13 cellular contexts compared by ENCODE assay signal in the genomic region with DNA sequence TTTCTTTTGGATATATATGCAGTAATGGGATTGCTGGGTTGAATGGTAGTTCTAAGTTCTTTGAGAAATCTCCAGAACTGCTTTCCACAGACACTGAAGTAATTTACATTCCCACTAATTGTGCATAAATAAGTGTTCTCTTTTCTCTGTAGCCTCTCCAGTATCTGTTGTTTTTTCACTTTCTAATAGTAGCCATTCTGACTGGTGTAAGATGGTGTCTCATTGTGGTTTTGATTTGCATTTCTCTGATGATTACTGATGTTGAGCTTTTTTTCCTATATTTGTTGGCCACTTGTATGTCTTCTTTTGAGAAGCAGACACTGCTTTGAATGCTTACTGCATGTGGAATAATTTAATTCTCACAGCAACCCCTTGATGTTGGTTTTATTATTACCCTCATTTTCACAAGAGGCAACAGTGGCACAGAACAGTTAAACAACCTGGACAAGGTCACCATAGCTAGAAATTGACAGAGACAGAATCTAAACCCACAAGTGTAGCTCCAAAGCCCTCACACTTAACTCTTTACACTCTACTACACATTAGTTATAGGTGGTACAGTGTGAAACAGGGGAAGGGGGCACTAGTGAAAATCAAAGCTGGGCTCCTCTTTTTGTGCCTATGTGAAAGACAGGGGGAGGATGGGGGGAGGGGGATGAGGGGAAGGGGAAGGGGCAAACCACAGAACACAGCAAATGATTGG.
DNase-seq lines count a peak whose midpoint lies in the region; ATAC-seq, FAIRE-seq and TF ChIP-seq lines count a peak whose summit lies in the region.
"Had no signal": no experiment of that assay in that cellular context is flagged by ENCODE, and none has a peak within 500 bp of the region (broad histone marks: within the 10 kb centered on the region; RNA-seq: fewer than 3 reads in every experiment).

No MANE protein-coding gene starts in this region.

- H3K27ac Mint-ChIP-seq in immature natural killer cell (peak overlapping the region in 1 of 6 donors; percentile 4), WTC11 (no peak overlapping the region)
- H3K27ac Mint-ChIP-seq: activated naive CD8-positive, alpha-beta T cell treated with anti-CD3 and anti-CD28 coated beads, Interleukin-2, amount 10 ng/mL, durations not matched to agents 7 days and 5 days had no signal

- peak; percentile 81 for FAIRE-seq in GM18507 (lab: Jason Lieb, UNC)
- FAIRE-seq: pancreas had no signal

- TF ChIP-seq CTCF in colonic mucosa (IDR thresholded peaks at IDR 0.05) (no peak), WTC11 (IDR thresholded peaks at IDR 0.05) (no peak)

- H3K27me3 Mint-ChIP-seq in immature natural killer cell (ENCODE audit: low read depth in 3 of 3) (peaks cover 0 to 1% (median 0%) of the 10 kb centered on the region in 3 donors), WTC11 (ENCODE audit: low read depth) (no peaks in the 10 kb centered on the region)
- H3K27me3 Mint-ChIP-seq: activated naive CD8-positive, alpha-beta T cell treated with anti-CD3 and anti-CD28 coated beads, Interleukin-2, amount 10 ng/mL, durations not matched to agents 7 days and 5 days had no signal

- no peak overlapping the region for H3K4me3 ChIP-seq in colonic mucosa
- H3K4me3 ChIP-seq: pancreas had no signal

- H3K36me3 Mint-ChIP-seq in immature natural killer cell = no peaks in the 10 kb centered on the region
- H3K36me3 Mint-ChIP-seq in WTC11 = no peaks in the 10 kb centered on the region

- no peak overlapping the region for H3K9ac ChIP-seq in colonic mucosa (ENCODE audit: low read depth in 2 of 2, low read length in 2 of 2)

- H3K9me3 ChIP-seq in colonic mucosa = no peaks in the 10 kb centered on the region
- H3K9me3 ChIP-seq: pancreas had no signal

- H3K9me3 Mint-ChIP-seq in immature natural killer cell (no peaks in the 10 kb centered on the region), WTC11 (no peaks in the 10 kb centered on the region)
- H3K9me3 Mint-ChIP-seq: activated naive CD8-positive, alpha-beta T cell treated with anti-CD3 and anti-CD28 coated beads, Interleukin-2, amount 10 ng/mL, durations not matched to agents 7 days and 5 days had no signal

- H3K4me1 Mint-ChIP-seq in immature natural killer cell (peaks cover 7 to 29% of the 10 kb centered on the region in 2 donors), WTC11 (no peaks in the 10 kb centered on the region)
- H3K4me1 Mint-ChIP-seq: activated naive CD8-positive, alpha-beta T cell treated with anti-CD3 and anti-CD28 coated beads, Interleukin-2, amount 10 ng/mL, durations not matched to agents 7 days and 5 days had no signal

- H3K4me1 ChIP-seq in colonic mucosa = no peaks in the 10 kb centered on the region
- H3K4me1 ChIP-seq: pancreas had no signal

- POLR2A ChIA-PET in WTC11 (lab: Charles Lee) = no interaction called here

- no peaks in the 10 kb centered on the region for H3K27me3 ChIP-seq in colonic mucosa
- H3K27me3 ChIP-seq: pancreas had no signal

- H3K4me3 Mint-ChIP-seq in immature natural killer cell (no peak overlapping the region), WTC11 (no peak overlapping the region)
- H3K4me3 Mint-ChIP-seq: activated naive CD8-positive, alpha-beta T cell treated with anti-CD3 and anti-CD28 coated beads, Interleukin-2, amount 10 ng/mL, durations not matched to agents 7 days and 5 days had no signal

- DNase-seq in GM18507 (ENCODE audit: extremely low spot score, insufficient read length, low read depth) (no peak), colonic mucosa (no peak), DMS153 treated with DMSO at 0.1 percent for 48 hours (lab: John Stamatoyannopoulos, UW; ENCODE audit: unreplicated experiment) (no peak), immature natural killer cell (no peak), WTC11 (ENCODE audit: low spot score) (no peak)
- DNase-seq: activated naive CD8-positive, alpha-beta T cell treated with anti-CD3 and anti-CD28 coated beads, Interleukin-2, amount 10 ng/mL, durations not matched to agents 7 days and 5 days; DMS79; midbrain; pancreas had no signal

- CTCF ChIA-PET in WTC11 (lab: Charles Lee) = interaction anchor here (0.6 kb wide), 1 partner anchor 921 kb away, joined by 4 read pairs; no protein-coding TSS in a partner anchor

- no peak overlapping the region for H3K27ac ChIP-seq in colonic mucosa
- H3K27ac ChIP-seq: pancreas, RWPE1 had no signal

- ATAC-seq in GM19463 (IDR thresholded peaks at IDR 0.05; ENCODE audit: unreplicated experiment) (peak; percentile 87), HG02798 (IDR thresholded peaks at IDR 0.05; ENCODE audit: poor library complexity, unreplicated experiment) (peak; percentile 91), HG03354 (IDR thresholded peaks at IDR 0.05; ENCODE audit: poor library complexity, severe bottlenecking, unreplicated experiment) (peak; percentile 92), WTC11 (no peak)

- intact Hi-C loops in colonic mucosa (cut with DNase I) = no loop called here

- H3K36me3 ChIP-seq in colonic mucosa = no peaks in the 10 kb centered on the region
- H3K36me3 ChIP-seq: pancreas had no signal

TF ChIP-seq in WTC11, 78 proteins besides CTCF, POLR2A, EP300 and RAD21:
- no peak for TF ChIP-seq ZNF232 (CRISPR knock-in tag; IDR thresholded peaks at IDR 0.05)
- no peak for TF ChIP-seq ZNF423 (CRISPR knock-in tag; IDR thresholded peaks at IDR 0.05)
- TF ChIP-seq, protein P1, sequence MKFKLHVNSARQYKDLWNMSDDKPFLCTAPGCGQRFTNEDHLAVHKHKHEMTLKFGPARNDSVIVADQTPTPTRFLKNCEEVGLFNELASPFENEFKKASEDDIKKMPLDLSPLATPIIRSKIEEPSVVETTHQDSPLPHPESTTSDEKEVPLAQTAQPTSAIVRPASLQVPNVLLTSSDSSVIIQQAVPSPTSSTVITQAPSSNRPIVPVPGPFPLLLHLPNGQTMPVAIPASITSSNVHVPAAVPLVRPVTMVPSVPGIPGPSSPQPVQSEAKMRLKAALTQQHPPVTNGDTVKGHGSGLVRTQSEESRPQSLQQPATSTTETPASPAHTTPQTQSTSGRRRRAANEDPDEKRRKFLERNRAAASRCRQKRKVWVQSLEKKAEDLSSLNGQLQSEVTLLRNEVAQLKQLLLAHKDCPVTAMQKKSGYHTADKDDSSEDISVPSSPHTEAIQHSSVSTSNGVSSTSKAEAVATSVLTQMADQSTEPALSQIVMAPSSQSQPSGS (CRISPR knock-in tag; IDR thresholded peaks at IDR 0.05; ENCODE audit: borderline replicate concordance, low read depth) = no peak
